19 cellular contexts compared by ENCODE assay signal in genomic region chr19:48477067-48477685, GRCh38. TPM values are rescaled to one million over a fixed set of nuclear protein-coding genes. Genes with fewer than 3 reads are reported as not detected.
"Had no signal": no experiment of that assay in that cellular context is flagged by ENCODE, and none has a peak within 500 bp of the region (broad histone marks: within the 10 kb centered on the region; RNA-seq: fewer than 3 reads in every experiment).

No MANE protein-coding gene starts in this region.

- H2AFZ ChIP-seq: parathyroid adenoma had no signal

- H3K27me3 Mint-ChIP-seq: naive thymus-derived CD8-positive, alpha-beta T cell; progenitor cell of endocrine pancreas had no signal

- ATAC-seq: left ventricle myocardium superior; lower lobe of right lung; naive thymus-derived CD8-positive, alpha-beta T cell had no signal

- H3K27ac ChIP-seq: coronary artery, lower lobe of right lung, neutrophil, parathyroid adenoma, spleen, vagina had no signal

- H3K79me2 ChIP-seq: parathyroid adenoma had no signal

- H3K4me3 ChIP-seq: coronary artery, lower lobe of right lung, skin epidermis, spleen, stomach, thyroid gland, vagina had no signal

- H3K4me3 Mint-ChIP-seq: nephron progenitor cell had no signal

- H3K27me3 ChIP-seq: spleen, stomach, thyroid gland, vagina had no signal

- DNase-seq: dermis blood vessel endothelial cell; effector memory CD4-positive, alpha-beta T cell; left ventricle myocardium superior; lower lobe of right lung; naive thymus-derived CD8-positive, alpha-beta T cell; nephron progenitor cell; spleen; stimulated activated CD4-positive, alpha-beta T cell treated with anti-CD3 and anti-CD28 coated beads, Interleukin-4, amount 100 ng/mL, for 4 hours; stimulated activated naive CD4-positive, alpha-beta T cell; stomach; thyroid gland; trophoblast cell had no signal

- H3K9me3 Mint-ChIP-seq: naive thymus-derived CD8-positive, alpha-beta T cell; nephron progenitor cell had no signal

- H3K9me3 ChIP-seq: lower lobe of right lung, neutrophil, spleen, stomach, thyroid gland, vagina had no signal

- H3K27ac Mint-ChIP-seq: nephron progenitor cell, progenitor cell of endocrine pancreas had no signal

RNA-seq across cellular contexts. Expression of gene LMTK3, which starts 34.5 kb away (rescaled TPM):
- total RNA-seq: dermis blood vessel endothelial cell, subcutaneous adipose tissue had no signal
